31 cellular contexts compared by ENCODE assay signal in genomic region chr17:76542566-76542971, GRCh38. TPM values are rescaled to one million over a fixed set of nuclear protein-coding genes. Genes with fewer than 3 reads are reported as not detected.
DNase-seq lines count a peak whose midpoint lies in the region; ATAC-seq, FAIRE-seq and TF ChIP-seq lines count a peak whose summit lies in the region.
"Had no signal": no experiment of that assay in that cellular context is flagged by ENCODE, and none has a peak within 500 bp of the region (broad histone marks: within the 10 kb centered on the region; RNA-seq: fewer than 3 reads in every experiment).

No MANE protein-coding gene starts in this region.

- H2BK120ac ChIP-seq in neuronal stem cell (ENCODE audit: low read depth, low read length), result peak overlapping the region; percentile 63

- DNase-seq in HepG2 (ENCODE audit: low spot score) (no peak), right lobe of liver (no peak), neuronal stem cell (ENCODE audit: low spot score) (no peak), GM13977 (ENCODE audit: low spot score) (no peak), RKO (ENCODE audit: low spot score) (no peak)
- DNase-seq: activated CD4-positive, alpha-beta memory T cell treated with anti-CD3 and anti-CD28 coated beads, Interleukin-2, amount 10 ng/mL, durations not matched to agents 7 days and 5 days; activated CD4-positive, alpha-beta T cell treated with anti-CD3 and anti-CD28 coated beads for 1 hour; central memory CD4-positive, alpha-beta T cell; DMS53; gastrocnemius medialis; midbrain; NCI-H1436; NCI-H345; NCI-H774; stimulated activated CD4-positive, alpha-beta T cell treated with anti-CD3 and anti-CD28 coated beads, Interleukin-12 subunit alpha, Interleukin-12 subunit beta, amount 100 ng/mL, for 4 hours; stimulated activated CD4-positive, alpha-beta T cell treated with anti-CD3 and anti-CD28 coated beads, Interleukin-4, amount 100 ng/mL, for 24 hours; stimulated activated naive B cell treated with anti-CD40 and anti-IgM and Interleukin-4, amounts not matched to agents 10 μg/mL and 1 μg/mL and 100 μg/mL, for 72 hours had no signal

- TF ChIP-seq CTCF in HepG2 (CRISPR knock-in tag; IDR thresholded peaks at IDR 0.05) (no peak), right lobe of liver (IDR thresholded peaks at IDR 0.05) (no peak), GM13977 (IDR thresholded peaks at IDR 0.05; ENCODE audit: extremely low read depth, insufficient read depth, missing control alignments) (no peak)

- BruUV-seq in HepG2 (replicated peaks; lab: Mats Ljungman, UMichigan), result no TSS peak

- TF ChIP-seq EP300 in HepG2 (IDR thresholded peaks at IDR 0.05; ENCODE audit: low read depth in 2 of 2, low read length in 2 of 2) (no peak), HepG2 (CRISPR knock-in tag; IDR thresholded peaks at IDR 0.05; ENCODE audit: borderline replicate concordance) (no peak)

- H3K4me1 ChIP-seq in HepG2 (ENCODE audit: insufficient read depth, low read length) (peaks cover 25% of the 10 kb centered on the region), right lobe of liver (peaks cover 0 to 36% (median 7%) of the 10 kb centered on the region in 4 donors), neuronal stem cell (ENCODE audit: control insufficient read depth in 2 of 2, insufficient read depth in 1 of 2, low read depth in 1 of 2, low read length in 2 of 2) (peaks cover 15 to 44% of the 10 kb centered on the region in 2 donors)

- no peak overlapping the region for H3K4ac ChIP-seq in neuronal stem cell (ENCODE audit: low read length)

- peaks cover 7% of the 10 kb centered on the region; the same call in 1 of the 2 replicates for H4K20me1 ChIP-seq in HepG2 (ENCODE audit: insufficient read depth, low read length)

- H3K79me1 ChIP-seq in neuronal stem cell (ENCODE audit: low read depth, low read length), result no peaks in the 10 kb centered on the region

- intact Hi-C loops in HepG2 (cut with micrococcal nuclease; ENCODE audit: unreplicated experiment) (no loop called here), right lobe of liver (cut with DNase I) (no loop called here)

- peak overlapping the region; percentile 33 for H4K91ac ChIP-seq in neuronal stem cell (ENCODE audit: low read depth, low read length, poor library complexity)

- CTCF ChIA-PET in HepG2 (lab: Yijun Ruan, JAX; ENCODE audit: low intra/inter-chr PET ratio, low total read pairs), result no interaction called here

- peak overlapping the region; percentile 59 for H2AK5ac ChIP-seq in neuronal stem cell (ENCODE audit: low read depth, low read length)

- H3K9me3 ChIP-seq in HepG2 (ENCODE audit: low read length) (no peaks in the 10 kb centered on the region), right lobe of liver (no peaks in the 10 kb centered on the region), neuronal stem cell (replicated peaks in 1 of 2; ENCODE audit: control insufficient read depth in 2 of 2, insufficient read depth in 1 of 2, low read depth in 1 of 2, low read length in 2 of 2) (no peaks in the 10 kb centered on the region)
- H3K9me3 ChIP-seq: ascending aorta, gastrocnemius medialis, left lung, pancreas, thoracic aorta had no signal

- no peak overlapping the region for H3K27ac ChIP-seq in HepG2 (ENCODE audit: extremely low read length, insufficient read depth, low read length)
- no peak overlapping the region for H3K27ac ChIP-seq in right lobe of liver
- H3K27ac ChIP-seq in cingulate gyrus (ENCODE audit: low read depth, low read length), result peak overlapping the region; percentile 95
- no peak overlapping the region for H3K27ac ChIP-seq in neuronal stem cell (replicated peaks; ENCODE audit: low read length)
- H3K27ac ChIP-seq: ascending aorta, gastrocnemius medialis, hepatocyte, left lung, pancreas, thoracic aorta had no signal

- 93% methylated on average over 10 of the region's 10 CpGs for WGBS in HepG2 (ENCODE audit: low lambda C conversion rate)
- 82% methylated on average over 8 of the region's 10 CpGs for WGBS in right lobe of liver (ENCODE audit: insufficient coverage, low coverage, low lambda C conversion rate, missing lambda C conversion rate)
- WGBS in neuronal stem cell (ENCODE audit: extremely low coverage in 2 of 2, insufficient read length in 2 of 2, insufficient replicate concordance in 1 of 2), 2 donors, result no CpG with 5 or more reads among the region's 10 CpGs

- H3K27me3 ChIP-seq in HepG2 (ENCODE audit: control insufficient read depth in 1 of 2, insufficient read depth in 2 of 2, low read length in 2 of 2) (no peaks in the 10 kb centered on the region), right lobe of liver (no peaks in the 10 kb centered on the region), neuronal stem cell (ENCODE audit: control insufficient read depth in 3 of 3, insufficient read depth in 3 of 3, low read depth in 1 of 3, low read length in 3 of 3) (peaks cover 7 to 76% (median 34%) of the 10 kb centered on the region in 3 experiments)
- H3K27me3 ChIP-seq: pancreas had no signal

- H3K36me3 ChIP-seq in HepG2 (replicated peaks in 1 of 2; ENCODE audit: control insufficient read depth in 1 of 2, insufficient read depth in 2 of 2, low read length in 2 of 2) (peaks cover 9 to 12% of the 10 kb centered on the region in 2 experiments; a peak in 4 of 5 replicates), right lobe of liver (no peaks in the 10 kb centered on the region), neuronal stem cell (replicated peaks in 1 of 2; ENCODE audit: control insufficient read depth in 2 of 2, insufficient read depth in 2 of 2, low read length in 2 of 2) (no peaks in the 10 kb centered on the region)
- H3K36me3 ChIP-seq: ascending aorta, gastrocnemius medialis, left lung, pancreas, thoracic aorta had no signal

- no peak for TF ChIP-seq RAD21 in HepG2 (CRISPR knock-in tag; IDR thresholded peaks at IDR 0.05)

- H3K14ac ChIP-seq in neuronal stem cell (ENCODE audit: low read length), result no peak overlapping the region

- no peak overlapping the region for H3K18ac ChIP-seq in neuronal stem cell (ENCODE audit: low read length)

- H3K79me2 ChIP-seq in HepG2 (ENCODE audit: insufficient read depth, low read length), result peaks cover 12% of the 10 kb centered on the region
- H3K79me2 ChIP-seq: hepatocyte had no signal

- H2BK5ac ChIP-seq in neuronal stem cell (ENCODE audit: low read length), result no peak overlapping the region

- FAIRE-seq in HepG2 (lab: Jason Lieb, UNC), result no peak
- FAIRE-seq: pancreas, RCC 7860 had no signal

- H3K4me3 ChIP-seq in HepG2 (replicated peaks in 1 of 3; ENCODE audit: insufficient read depth in 1 of 3, low read depth in 2 of 3, low read length in 3 of 3), result no peak overlapping the region
- no peak overlapping the region for H3K4me3 ChIP-seq in right lobe of liver
- H3K4me3 ChIP-seq in neuronal stem cell (ENCODE audit: low read length in 2 of 2), result no peak overlapping the region
- H3K4me3 ChIP-seq: ascending aorta, gastrocnemius medialis, hepatocyte, left lung, pancreas, thoracic aorta had no signal

- POLR2A ChIA-PET in HepG2 (lab: Yijun Ruan, JAX), result interaction anchor here (1.9 kb wide), 1 partner anchor 9 kb away, joined by 8 read pairs; no protein-coding TSS in a partner anchor

- H2AFZ ChIP-seq in HepG2 (ENCODE audit: low read length), result no peak overlapping the region
- no peak overlapping the region for H2AFZ ChIP-seq in neuronal stem cell (ENCODE audit: low read length)
- H2AFZ ChIP-seq: hepatocyte had no signal

- no peak overlapping the region for H3K23ac ChIP-seq in neuronal stem cell (ENCODE audit: low read depth, low read length, poor library complexity)

- H3K4me2 ChIP-seq in HepG2 (ENCODE audit: low read depth, low read length) (no peak overlapping the region), neuronal stem cell (ENCODE audit: insufficient read depth, low read length, poor library complexity, severe bottlenecking) (no peak overlapping the region)
- H3K4me2 ChIP-seq: hepatocyte had no signal

- H4K8ac ChIP-seq in neuronal stem cell (ENCODE audit: low read depth, low read length), result no peak overlapping the region

- H2BK12ac ChIP-seq in neuronal stem cell (ENCODE audit: low read length), result peak overlapping the region; percentile 43

- H2BK15ac ChIP-seq in neuronal stem cell (ENCODE audit: low read length), result peak overlapping the region; percentile 25

- H3K9ac ChIP-seq in HepG2 (ENCODE audit: insufficient read depth, low read depth, low read length), result no peak overlapping the region
- no peak overlapping the region for H3K9ac ChIP-seq in neuronal stem cell (ENCODE audit: low read depth, low read length, poor library complexity)

- in situ Hi-C loops in HepG2 (cut with HindIII; ENCODE audit: extremely low pct_ligation_motif_present, low pct_unique_long_range_greater_than_20kb) (no loop called here), GM13977 (cut with MboI; ENCODE audit: low pct_unique_long_range_greater_than_20kb, low sequenced_read_pairs, unreplicated experiment) (no loop called here)

- no peak for ATAC-seq in HepG2
- no peak for ATAC-seq in right lobe of liver
- no peak for ATAC-seq in HG03196 (IDR thresholded peaks at IDR 0.05; ENCODE audit: unreplicated experiment)
- ATAC-seq in GM18909 (IDR thresholded peaks at IDR 0.05; ENCODE audit: poor library complexity, unreplicated experiment), result no peak
- ATAC-seq: activated naive CD4-positive, alpha-beta T cell treated with anti-CD3 and anti-CD28 coated beads, Interleukin-2, amount 50 U/mL, for 72 hours; gastrocnemius medialis; left lung; naive thymus-derived CD8-positive, alpha-beta T cell; pancreas; right cardiac atrium; stimulated activated naive B cell treated with anti-CD40 and anti-IgM and Interleukin-4, amounts not matched to agents 10 μg/mL and 1 μg/mL and 100 μg/mL, for 72 hours had no signal

- TF ChIP-seq POLR2A in HepG2 (IDR thresholded peaks at IDR 0.05; ENCODE audit: insufficient read depth in 1 of 2, low read depth in 2 of 2, low read length in 2 of 2) (no peak), right lobe of liver (IDR thresholded peaks at IDR 0.05) (no peak)

RNA-seq across cellular contexts. Expression of gene PRCD, which starts 2.7 kb away (rescaled TPM):
- 0.52 TPM in 1 of 2 replicates, not detected in the other for total RNA-seq in HepG2 (2016; rRNA removed; fragmentation: Illumina TruSeq; extraction: Trizol)
- not detected in 2 replicates for total RNA-seq in HepG2 (2016; cell fraction: cytosol; rRNA removed; fragmentation: Illumina TruSeq; extraction: Trizol; ENCODE audit: low read depth)
- total RNA-seq in HepG2 (2016; cell fraction: insoluble cytoplasmic fraction; rRNA removed; fragmentation: Illumina TruSeq; extraction: Trizol), result 0.36 and 0.48 TPM in 2 replicates
- not detected in 2 replicates for total RNA-seq in HepG2 (2016; cell fraction: membrane; rRNA removed; fragmentation: Illumina TruSeq; extraction: Trizol)
- not detected in 2 replicates for total RNA-seq in HepG2 (2016; cell fraction: nucleus; rRNA removed; fragmentation: Illumina TruSeq; extraction: Trizol)
- polyA plus RNA-seq in HepG2 (2011; rRNA removed), result 0.35 and 0.51 TPM in 2 replicates
- polyA plus RNA-seq in HepG2 (2011; cell fraction: cytosol; rRNA removed), result not detected in 2 replicates
- 0.06 TPM in 1 of 2 replicates, not detected in the other for polyA plus RNA-seq in HepG2 (2011; cell fraction: nucleus; rRNA removed)
- polyA plus RNA-seq in HepG2 (2012), result 0.61 and 0.71 TPM in 2 replicates
- polyA plus RNA-seq in HepG2 (2016; cell fraction: cytosol; fragmentation: Illumina TruSeq; extraction: Trizol; ENCODE audit: low read depth), result 0.25 TPM in 1 of 2 replicates, not detected in the other
- not detected in 2 replicates for polyA plus RNA-seq in HepG2 (2016; cell fraction: insoluble cytoplasmic fraction; fragmentation: Illumina TruSeq; extraction: Trizol; ENCODE audit: low read depth)
- polyA plus RNA-seq in HepG2 (2016; cell fraction: membrane; fragmentation: Illumina TruSeq; extraction: Trizol; ENCODE audit: low read depth), result not detected in 2 replicates
- polyA plus RNA-seq in HepG2 (2016; cell fraction: nucleus; fragmentation: Illumina TruSeq; extraction: Trizol; ENCODE audit: insufficient read depth, low read depth), result not detected in 2 replicates
- 0.70 TPM in 1 of 2 replicates, not detected in the other for polyA minus RNA-seq in HepG2 (2011; rRNA and poly(A)+ RNA removed; ENCODE audit: low replicate concordance)
- polyA minus RNA-seq in HepG2 (2011; cell fraction: cytosol; rRNA and poly(A)+ RNA removed), result not detected in 2 replicates
- not detected in 2 replicates for polyA minus RNA-seq in HepG2 (2011; cell fraction: nucleus; rRNA and poly(A)+ RNA removed)
- 1 to 10 TPM in 1 of 6 experiments, under 1 TPM in 2, not detected in 3; 0.12 to 1.3 (median 0.22) TPM for total RNA-seq in right lobe of liver
- 1.4 TPM for polyA plus RNA-seq in neuronal stem cell (2013, experiment 1 of 2)
- 1.2 TPM for polyA plus RNA-seq in neuronal stem cell (2013, experiment 2 of 2)
- total RNA-seq: A673; activated CD4-positive, alpha-beta memory T cell treated with anti-CD3 and anti-CD28 coated beads, Interleukin-2, amount 10 ng/mL, durations not matched to agents 7 days and 5 days; activated naive CD4-positive, alpha-beta T cell treated with anti-CD3 and anti-CD28 coated beads, Interleukin-2, amount 50 U/mL, for 72 hours; activated T-helper 2 cell treated with anti-CD3 and anti-CD28 coated beads, Interferon-gamma antibody, Interleukin-2, Interleukin-4, amounts not matched to agents 10 μg/mL and 5 μg/mL and 100 μg/mL, durations not matched to agents 14 hours and 24 hours and 36 hours had no signal

RNA-seq across cellular contexts. Expression of gene CYGB, which starts 5.1 kb away (rescaled TPM):
- total RNA-seq in HepG2 (2016; rRNA removed; fragmentation: Illumina TruSeq; extraction: Trizol) (27.1 and 28.9 TPM in 2 replicates), right lobe of liver (1 to 10 TPM; 1.8 to 4.1 (median 3.1) TPM)
- total RNA-seq in HepG2 (2016; cell fraction: cytosol; rRNA removed; fragmentation: Illumina TruSeq; extraction: Trizol; ENCODE audit: low read depth), result 5.2 and 8.2 TPM in 2 replicates
- total RNA-seq in HepG2 (2016; cell fraction: insoluble cytoplasmic fraction; rRNA removed; fragmentation: Illumina TruSeq; extraction: Trizol), result 25.6 and 28.4 TPM in 2 replicates
- total RNA-seq in HepG2 (2016; cell fraction: membrane; rRNA removed; fragmentation: Illumina TruSeq; extraction: Trizol), result 16.6 and 21.7 TPM in 2 replicates
- 14.7 and 17.2 TPM in 2 replicates for total RNA-seq in HepG2 (2016; cell fraction: nucleus; rRNA removed; fragmentation: Illumina TruSeq; extraction: Trizol)
- polyA plus RNA-seq in HepG2 (2011; rRNA removed), result 18.9 and 23.3 TPM in 2 replicates
- polyA plus RNA-seq in HepG2 (2011; cell fraction: cytosol; rRNA removed), result 19.3 and 25.5 TPM in 2 replicates
- 17.6 and 23.0 TPM in 2 replicates for polyA plus RNA-seq in HepG2 (2011; cell fraction: nucleus; rRNA removed)
- polyA plus RNA-seq in HepG2 (2012), result 20.2 and 20.5 TPM in 2 replicates
- 6.2 and 7.9 TPM in 2 replicates for polyA plus RNA-seq in HepG2 (2016; cell fraction: cytosol; fragmentation: Illumina TruSeq; extraction: Trizol; ENCODE audit: low read depth)
- 28.7 and 30.6 TPM in 2 replicates for polyA plus RNA-seq in HepG2 (2016; cell fraction: insoluble cytoplasmic fraction; fragmentation: Illumina TruSeq; extraction: Trizol; ENCODE audit: low read depth)
- polyA plus RNA-seq in HepG2 (2016; cell fraction: membrane; fragmentation: Illumina TruSeq; extraction: Trizol; ENCODE audit: low read depth), result 21.0 and 21.3 TPM in 2 replicates
- polyA plus RNA-seq in HepG2 (2016; cell fraction: nucleus; fragmentation: Illumina TruSeq; extraction: Trizol; ENCODE audit: insufficient read depth, low read depth), result 24.9 and 26.1 TPM in 2 replicates
- polyA minus RNA-seq in HepG2 (2011; rRNA and poly(A)+ RNA removed; ENCODE audit: low replicate concordance), result 0.26 and 16.8 TPM in 2 replicates
- 9.7 and 11.8 TPM in 2 replicates for polyA minus RNA-seq in HepG2 (2011; cell fraction: cytosol; rRNA and poly(A)+ RNA removed)
- polyA minus RNA-seq in HepG2 (2011; cell fraction: nucleus; rRNA and poly(A)+ RNA removed), result 12.9 and 17.7 TPM in 2 replicates
- 0.98 TPM for polyA plus RNA-seq in neuronal stem cell (2013, experiment 1 of 2)
- 0.96 TPM for polyA plus RNA-seq in neuronal stem cell (2013, experiment 2 of 2)
- total RNA-seq: activated CD4-positive, alpha-beta memory T cell treated with anti-CD3 and anti-CD28 coated beads, Interleukin-2, amount 10 ng/mL, durations not matched to agents 7 days and 5 days; activated naive CD4-positive, alpha-beta T cell treated with anti-CD3 and anti-CD28 coated beads, Interleukin-2, amount 50 U/mL, for 72 hours; activated T-helper 2 cell treated with anti-CD3 and anti-CD28 coated beads, Interferon-gamma antibody, Interleukin-2, Interleukin-4, amounts not matched to agents 10 μg/mL and 5 μg/mL and 100 μg/mL, durations not matched to agents 14 hours and 24 hours and 36 hours had no signal

RNA-seq across cellular contexts. Expression of gene RHBDF2, which starts 41.3 kb away (rescaled TPM):
- 4.2 and 7.8 TPM in 2 replicates for total RNA-seq in HepG2 (2016; rRNA removed; fragmentation: Illumina TruSeq; extraction: Trizol)
- total RNA-seq in HepG2 (2016; cell fraction: cytosol; rRNA removed; fragmentation: Illumina TruSeq; extraction: Trizol; ENCODE audit: low read depth), result 3.3 and 3.4 TPM in 2 replicates
- 2.8 and 8.6 TPM in 2 replicates for total RNA-seq in HepG2 (2016; cell fraction: insoluble cytoplasmic fraction; rRNA removed; fragmentation: Illumina TruSeq; extraction: Trizol)
- 3.2 and 3.5 TPM in 2 replicates for total RNA-seq in HepG2 (2016; cell fraction: membrane; rRNA removed; fragmentation: Illumina TruSeq; extraction: Trizol)
- total RNA-seq in HepG2 (2016; cell fraction: nucleus; rRNA removed; fragmentation: Illumina TruSeq; extraction: Trizol), result 10.0 and 14.7 TPM in 2 replicates
- 24.2 and 27.6 TPM in 2 replicates for polyA plus RNA-seq in HepG2 (2011; rRNA removed)
- 9.7 and 15.2 TPM in 2 replicates for polyA plus RNA-seq in HepG2 (2011; cell fraction: cytosol; rRNA removed)
- 96.1 and 124 TPM in 2 replicates for polyA plus RNA-seq in HepG2 (2011; cell fraction: nucleus; rRNA removed)
- polyA plus RNA-seq in HepG2 (2012), result 17.9 and 27.7 TPM in 2 replicates
- polyA plus RNA-seq in HepG2 (2016; cell fraction: cytosol; fragmentation: Illumina TruSeq; extraction: Trizol; ENCODE audit: low read depth), result 1.2 and 1.5 TPM in 2 replicates
- 3.8 and 4.6 TPM in 2 replicates for polyA plus RNA-seq in HepG2 (2016; cell fraction: insoluble cytoplasmic fraction; fragmentation: Illumina TruSeq; extraction: Trizol; ENCODE audit: low read depth)
- polyA plus RNA-seq in HepG2 (2016; cell fraction: membrane; fragmentation: Illumina TruSeq; extraction: Trizol; ENCODE audit: low read depth), result 2.0 and 3.1 TPM in 2 replicates
- polyA plus RNA-seq in HepG2 (2016; cell fraction: nucleus; fragmentation: Illumina TruSeq; extraction: Trizol; ENCODE audit: insufficient read depth, low read depth), result 23.9 and 27.3 TPM in 2 replicates
- polyA minus RNA-seq in HepG2 (2011; rRNA and poly(A)+ RNA removed; ENCODE audit: low replicate concordance), result 8.1 and 40.4 TPM in 2 replicates
- 12.8 and 13.5 TPM in 2 replicates for polyA minus RNA-seq in HepG2 (2011; cell fraction: cytosol; rRNA and poly(A)+ RNA removed)
- 26.5 and 30.6 TPM in 2 replicates for polyA minus RNA-seq in HepG2 (2011; cell fraction: nucleus; rRNA and poly(A)+ RNA removed)
- total RNA-seq in right lobe of liver, result 10 to 100 TPM in 3 of 6 experiments, 1 to 10 TPM in 3; 7.1 to 18.6 (median 11.0) TPM
- 2.4 TPM for polyA plus RNA-seq in neuronal stem cell (2013, experiment 1 of 2)
- 2.3 TPM for polyA plus RNA-seq in neuronal stem cell (2013, experiment 2 of 2)

RNA-seq across cellular contexts. Expression of gene ST6GALNAC2, which starts 43.1 kb away (rescaled TPM):
- 0.49 and 0.84 TPM in 2 replicates for total RNA-seq in HepG2 (2016; rRNA removed; fragmentation: Illumina TruSeq; extraction: Trizol)
- total RNA-seq in HepG2 (2016; cell fraction: cytosol; rRNA removed; fragmentation: Illumina TruSeq; extraction: Trizol; ENCODE audit: low read depth), result 0.35 and 0.51 TPM in 2 replicates
- 0.13 and 0.39 TPM in 2 replicates for total RNA-seq in HepG2 (2016; cell fraction: insoluble cytoplasmic fraction; rRNA removed; fragmentation: Illumina TruSeq; extraction: Trizol)
- 0.77 and 0.79 TPM in 2 replicates for total RNA-seq in HepG2 (2016; cell fraction: membrane; rRNA removed; fragmentation: Illumina TruSeq; extraction: Trizol)
- total RNA-seq in HepG2 (2016; cell fraction: nucleus; rRNA removed; fragmentation: Illumina TruSeq; extraction: Trizol), result 0.68 and 0.97 TPM in 2 replicates
- polyA plus RNA-seq in HepG2 (2011; rRNA removed), result 0.12 and 0.30 TPM in 2 replicates
- polyA plus RNA-seq in HepG2 (2011; cell fraction: cytosol; rRNA removed), result 0.24 and 0.50 TPM in 2 replicates
- polyA plus RNA-seq in HepG2 (2011; cell fraction: nucleus; rRNA removed), result 0.43 TPM in 2 replicates
- 0.16 TPM in 1 of 2 replicates, not detected in the other for polyA plus RNA-seq in HepG2 (2012)
- 0.34 and 0.45 TPM in 2 replicates for polyA plus RNA-seq in HepG2 (2016; cell fraction: cytosol; fragmentation: Illumina TruSeq; extraction: Trizol; ENCODE audit: low read depth)
- polyA plus RNA-seq in HepG2 (2016; cell fraction: insoluble cytoplasmic fraction; fragmentation: Illumina TruSeq; extraction: Trizol; ENCODE audit: low read depth), result 0.56 and 0.64 TPM in 2 replicates
- polyA plus RNA-seq in HepG2 (2016; cell fraction: membrane; fragmentation: Illumina TruSeq; extraction: Trizol; ENCODE audit: low read depth), result 0.62 and 0.69 TPM in 2 replicates
- 1.0 and 1.6 TPM in 2 replicates for polyA plus RNA-seq in HepG2 (2016; cell fraction: nucleus; fragmentation: Illumina TruSeq; extraction: Trizol; ENCODE audit: insufficient read depth, low read depth)
- polyA minus RNA-seq in HepG2 (2011; rRNA and poly(A)+ RNA removed; ENCODE audit: low replicate concordance), result 0.34 and 1.1 TPM in 2 replicates
- not detected in 2 replicates for polyA minus RNA-seq in HepG2 (2011; cell fraction: cytosol; rRNA and poly(A)+ RNA removed)
- polyA minus RNA-seq in HepG2 (2011; cell fraction: nucleus; rRNA and poly(A)+ RNA removed), result not detected in 2 replicates
- total RNA-seq in right lobe of liver, result 1 to 10 TPM in 5 of 6 experiments, under 1 TPM in 1; 0.81 to 5.0 (median 2.3) TPM
- 0.35 TPM for polyA plus RNA-seq in neuronal stem cell (2013, experiment 1 of 2)
- 0.50 TPM for polyA plus RNA-seq in neuronal stem cell (2013, experiment 2 of 2)
- total RNA-seq: A673; activated naive CD4-positive, alpha-beta T cell treated with anti-CD3 and anti-CD28 coated beads, Interleukin-2, amount 50 U/mL, for 72 hours had no signal
